33 cellular contexts compared by ENCODE assay signal in the genomic region with DNA sequence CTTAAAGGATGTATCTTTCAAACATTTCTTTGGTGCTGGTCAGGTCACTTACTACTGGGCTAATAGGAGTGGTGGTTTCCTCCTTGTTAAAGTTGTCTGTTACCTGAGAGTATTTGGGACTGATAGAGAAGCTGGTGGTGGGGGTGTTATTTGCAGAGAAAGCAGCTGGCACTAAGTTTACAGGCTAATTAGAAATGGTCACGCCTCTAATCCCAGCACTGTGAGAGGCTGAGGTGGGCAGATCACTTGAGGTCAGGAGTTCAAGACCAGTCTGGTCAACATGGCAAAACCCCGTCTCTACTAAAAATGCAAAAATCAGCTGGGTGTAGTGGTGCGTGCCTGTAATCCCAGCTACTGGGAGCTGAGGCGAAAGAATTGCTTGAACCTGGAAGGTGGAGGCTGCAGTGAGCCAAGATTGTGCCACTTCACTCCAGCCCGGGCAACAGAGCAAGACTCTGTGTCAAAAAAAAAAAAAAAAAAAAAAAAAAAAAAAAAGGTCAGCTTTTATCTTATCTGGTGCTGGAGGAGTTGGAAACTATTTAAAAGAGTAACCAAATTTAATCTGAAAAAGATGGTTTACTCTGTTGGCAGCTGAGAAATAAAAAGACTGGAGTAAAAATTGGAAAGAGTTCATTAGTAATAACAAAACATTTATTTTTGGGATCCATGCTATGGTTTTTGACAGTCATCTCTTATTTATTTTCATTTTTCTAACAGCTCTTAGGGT.
DNase-seq lines count a peak whose midpoint lies in the region; ATAC-seq and TF ChIP-seq lines count a peak whose summit lies in the region.
"Had no signal": no experiment of that assay in that cellular context is flagged by ENCODE, and none has a peak within 500 bp of the region (broad histone marks: within the 10 kb centered on the region; RNA-seq: fewer than 3 reads in every experiment).

No MANE protein-coding gene starts in this region.

- TF ChIP-seq CTCF in cardiac muscle cell (IDR thresholded peaks at IDR 0.05; ENCODE audit: low read depth, low read length), result no peak
- TF ChIP-seq CTCF in PC-9 (conservative IDR thresholded peaks at IDR 0.05), result no peak
- TF ChIP-seq CTCF in fibroblast of the aortic adventitia (IDR thresholded peaks at IDR 0.05; ENCODE audit: insufficient read depth, low read length), result no peak
- TF ChIP-seq CTCF in gastrocnemius medialis (IDR thresholded peaks at IDR 0.05 in 4 of 5, conservative IDR thresholded peaks at IDR 0.05 in 1 of 5), result no peak

- H3K4me3 ChIP-seq in cardiac muscle cell (no peak overlapping the region), PC-9 (no peak overlapping the region), fibroblast of the aortic adventitia (ENCODE audit: low read depth, low read length) (no peak overlapping the region), gastrocnemius medialis (no peak overlapping the region)
- H3K4me3 ChIP-seq: dorsolateral prefrontal cortex, right lobe of liver, SK-N-MC, thoracic aorta, uterus had no signal

- no peaks in the 10 kb centered on the region for H3K79me2 ChIP-seq in PC-9 (ENCODE audit: low read depth)

- H3K4me1 ChIP-seq in cardiac muscle cell (ENCODE audit: low read depth) (peaks cover 33% of the 10 kb centered on the region), PC-9 (replicated peaks; ENCODE audit: insufficient read depth) (peaks cover 17% of the 10 kb centered on the region), gastrocnemius medialis (peaks cover 17 to 38% of the 10 kb centered on the region in 2 donors)
- H3K4me1 ChIP-seq: uterus had no signal

- CTCF ChIA-PET in PC-9 (lab: Charles Lee), result no interaction called here

- H3K9me3 ChIP-seq in cardiac muscle cell (ENCODE audit: low read depth), result no peaks in the 10 kb centered on the region
- H3K9me3 ChIP-seq in PC-9 (ENCODE audit: insufficient read depth, low read depth), result no peaks in the 10 kb centered on the region
- no peaks in the 10 kb centered on the region for H3K9me3 ChIP-seq in gastrocnemius medialis
- H3K9me3 ChIP-seq: right lobe of liver, thoracic aorta, uterus had no signal

- H3K9me3 Mint-ChIP-seq in activated naive CD8-positive, alpha-beta T cell treated with anti-CD3 and anti-CD28 coated beads, Interleukin-2, amount 50 U/mL, for 24 hours, result no peaks in the 10 kb centered on the region
- H3K9me3 Mint-ChIP-seq: activated T-cell treated with anti-CD3 and anti-CD28 coated beads, Interleukin-2, amount 50 U/mL, for 4 hours; CD14-positive monocyte; central memory CD8-positive, alpha-beta T cell; stimulated activated naive CD8-positive, alpha-beta T cell treated with anti-CD3 and anti-CD28 coated beads, Interleukin-15, Interleukin-2, amounts not matched to agents 100 ng/mL and 50 ng/mL, for 24 hours had no signal

- intact Hi-C loops in cardiac septum (cut with DNase I) (no loop called here), PC-9 (cut with micrococcal nuclease; ENCODE audit: unreplicated experiment) (no loop called here), gastrocnemius medialis (cut with DNase I; ENCODE audit: low total_unique reads) (no loop called here)

- TF ChIP-seq POLR2A in gastrocnemius medialis (IDR thresholded peaks at IDR 0.05), result no peak

- no peak overlapping the region for H3K4me3 Mint-ChIP-seq in activated naive CD8-positive, alpha-beta T cell treated with anti-CD3 and anti-CD28 coated beads, Interleukin-2, amount 50 U/mL, for 24 hours
- H3K4me3 Mint-ChIP-seq: activated CD8-positive, alpha-beta memory T cell treated with anti-CD3 and anti-CD28 coated beads, Interleukin-2, amount 10 ng/mL, durations not matched to agents 7 days and 5 days; activated T-cell treated with anti-CD3 and anti-CD28 coated beads, Interleukin-2, amount 50 U/mL, for 4 hours; CD14-positive monocyte; central memory CD8-positive, alpha-beta T cell; stimulated activated naive CD8-positive, alpha-beta T cell treated with anti-CD3 and anti-CD28 coated beads, Interleukin-15, Interleukin-2, amounts not matched to agents 100 ng/mL and 50 ng/mL, for 24 hours had no signal

- H3K36me3 ChIP-seq in cardiac muscle cell (no peaks in the 10 kb centered on the region), PC-9 (ENCODE audit: low read depth) (no peaks in the 10 kb centered on the region), gastrocnemius medialis (no peaks in the 10 kb centered on the region)
- H3K36me3 ChIP-seq: right lobe of liver, thoracic aorta, uterus had no signal

- ATAC-seq in gastrocnemius medialis (no peak), GM21526 (IDR thresholded peaks at IDR 0.05; ENCODE audit: low FRiP score, unreplicated experiment) (no peak)
- ATAC-seq in activated naive CD8-positive, alpha-beta T cell treated with anti-CD3 and anti-CD28 coated beads, Interleukin-2, amount 50 U/mL, for 24 hours, result no peak
- ATAC-seq: activated CD8-positive, alpha-beta memory T cell treated with anti-CD3 and anti-CD28 coated beads, Interleukin-2, amount 10 ng/mL, durations not matched to agents 7 days and 5 days; HepG2 had no signal

- H2AFZ ChIP-seq in PC-9, result no peak overlapping the region

- in situ Hi-C loops in gastrocnemius medialis (cut with MboI; ENCODE audit: low sequenced_read_pairs in 4 of 4), result no loop called here

- 0 out of 2 replicates have a peak overlapping the region, but pooled peaks have one; percentile 40 for H3K4me2 ChIP-seq in PC-9

- no peaks in the 10 kb centered on the region for H3K9me2 ChIP-seq in PC-9 (ENCODE audit: insufficient read depth)

- peaks cover 5% of the 10 kb centered on the region for H3K27me3 Mint-ChIP-seq in activated naive CD8-positive, alpha-beta T cell treated with anti-CD3 and anti-CD28 coated beads, Interleukin-2, amount 50 U/mL, for 24 hours
- H3K27me3 Mint-ChIP-seq: activated CD8-positive, alpha-beta memory T cell treated with anti-CD3 and anti-CD28 coated beads, Interleukin-2, amount 10 ng/mL, durations not matched to agents 7 days and 5 days; central memory CD8-positive, alpha-beta T cell; stimulated activated naive CD8-positive, alpha-beta T cell treated with anti-CD3 and anti-CD28 coated beads, Interleukin-15, Interleukin-2, amounts not matched to agents 100 ng/mL and 50 ng/mL, for 24 hours had no signal

- POLR2A ChIA-PET in PC-9 (lab: Charles Lee; ENCODE audit: unreplicated experiment), result no interaction called here

- DNase-seq in cardiac muscle cell (ENCODE audit: low read depth in 1 of 2, low spot score in 1 of 2), result no peak
- DNase-seq in cardiac septum (ENCODE audit: low spot score), result no peak
- no peak for DNase-seq in PC-9
- peak; percentile 53 for DNase-seq in fibroblast of the aortic adventitia (ENCODE audit: low read depth)
- DNase-seq in gastrocnemius medialis, result no peak
- no peak for DNase-seq in activated naive CD8-positive, alpha-beta T cell treated with anti-CD3 and anti-CD28 coated beads, Interleukin-2, amount 50 U/mL, for 24 hours
- no peak for DNase-seq in NCI-H526 (lab: John Stamatoyannopoulos, UW)
- DNase-seq: 8988T; activated CD4-positive, alpha-beta T cell treated with anti-CD3 and anti-CD28 coated beads, Interleukin-2, amount 50 U/mL, for 4 hours; activated CD4-positive, CD25-positive, alpha-beta regulatory T cell; activated CD8-positive, alpha-beta memory T cell treated with anti-CD3 and anti-CD28 coated beads, Interleukin-2, amount 10 ng/mL, durations not matched to agents 7 days and 5 days; activated gamma-delta T cell; activated naive CD8-positive, alpha-beta T cell treated with anti-CD3 and anti-CD28 coated beads, Interleukin-2, amount 10 ng/mL, durations not matched to agents 7 days and 5 days; activated T-cell treated with anti-CD3 and anti-CD28 coated beads, Interleukin-2, amount 50 U/mL, for 4 hours; Calu3; dorsolateral prefrontal cortex; H7; immature natural killer cell; Kasumi-1; left colon; NCI-H1436; NCI-H2107; NCI-H774; right lobe of liver; stimulated activated CD8-positive, alpha-beta memory T cell treated with anti-CD3 and anti-CD28 coated beads, Interleukin-4, amount 100 ng/mL, for 48 hours; uterus had no signal

- H4K20me1 ChIP-seq in PC-9 (ENCODE audit: insufficient read depth), result no peaks in the 10 kb centered on the region

- H3K36me3 Mint-ChIP-seq in activated naive CD8-positive, alpha-beta T cell treated with anti-CD3 and anti-CD28 coated beads, Interleukin-2, amount 50 U/mL, for 24 hours (ENCODE audit: low read depth), result no peaks in the 10 kb centered on the region
- H3K36me3 Mint-ChIP-seq: activated CD8-positive, alpha-beta memory T cell treated with anti-CD3 and anti-CD28 coated beads, Interleukin-2, amount 10 ng/mL, durations not matched to agents 7 days and 5 days; activated naive CD8-positive, alpha-beta T cell treated with anti-CD3 and anti-CD28 coated beads, Interleukin-2, amount 10 ng/mL, durations not matched to agents 7 days and 5 days; CD14-positive monocyte; immature natural killer cell had no signal

- H3K4me1 Mint-ChIP-seq in activated naive CD8-positive, alpha-beta T cell treated with anti-CD3 and anti-CD28 coated beads, Interleukin-2, amount 50 U/mL, for 24 hours, result peaks cover 10% of the 10 kb centered on the region
- H3K4me1 Mint-ChIP-seq: CD14-positive monocyte; central memory CD8-positive, alpha-beta T cell had no signal

- H3K27ac Mint-ChIP-seq in activated naive CD8-positive, alpha-beta T cell treated with anti-CD3 and anti-CD28 coated beads, Interleukin-2, amount 50 U/mL, for 24 hours, result no peak overlapping the region
- H3K27ac Mint-ChIP-seq: activated CD8-positive, alpha-beta memory T cell treated with anti-CD3 and anti-CD28 coated beads, Interleukin-2, amount 10 ng/mL, durations not matched to agents 7 days and 5 days; stimulated activated naive CD8-positive, alpha-beta T cell treated with anti-CD3 and anti-CD28 coated beads, Interleukin-15, Interleukin-2, amounts not matched to agents 100 ng/mL and 50 ng/mL, for 24 hours had no signal

- H3F3A ChIP-seq in PC-9 (ENCODE audit: insufficient read depth, low read depth), result peaks cover 5% of the 10 kb centered on the region

- BruUV-seq in PC-9 (replicated peaks; lab: Mats Ljungman, UMichigan), result no TSS peak

- H3K27ac ChIP-seq in cardiac muscle cell, result peak overlapping the region; percentile 41
- H3K27ac ChIP-seq in PC-9, result no peak overlapping the region; the same call in 1 of the 2 replicates
- H3K27ac ChIP-seq in gastrocnemius medialis, result peak overlapping the region in 3 of 4 donors; percentile 49 to 69 (median 57)
- H3K27ac ChIP-seq: SK-N-MC had no signal

- H3K27me3 ChIP-seq in cardiac muscle cell (no peaks in the 10 kb centered on the region), PC-9 (ENCODE audit: insufficient read depth, low read depth) (no peaks in the 10 kb centered on the region), gastrocnemius medialis (no peaks in the 10 kb centered on the region)
- H3K27me3 ChIP-seq: dorsolateral prefrontal cortex, right lobe of liver, uterus had no signal
